ENCODE assay signal across 1 cellular context in genomic region chr1:206479164-206480125, GRCh38.
TF ChIP-seq lines count a peak whose summit lies in the region.

No MANE protein-coding gene starts in this region.

TF ChIP-seq in HepG2, 621 proteins besides CTCF, POLR2A, EP300 and RAD21 (continued from another document):
- TF ChIP-seq RARG (CRISPR knock-in tag; IDR thresholded peaks at IDR 0.05; ENCODE audit: low read depth) (no peak), STAG1 (CRISPR knock-in tag; IDR thresholded peaks at IDR 0.05) (peak; percentile 71), ZNF678 (CRISPR knock-in tag; IDR thresholded peaks at IDR 0.05) (no peak), XRCC5 (optimal IDR thresholded peaks at IDR 0.05; ENCODE audit: low read length) (peak; percentile 29), MYPOP (CRISPR knock-in tag; IDR thresholded peaks at IDR 0.05) (no peak), ZNF383 (CRISPR knock-in tag; IDR thresholded peaks at IDR 0.05; ENCODE audit: borderline replicate concordance) (no peak), HINFP (CRISPR knock-in tag; IDR thresholded peaks at IDR 0.05; ENCODE audit: low read depth) (no peak), ZNF503 (CRISPR knock-in tag; IDR thresholded peaks at IDR 0.05) (no peak), SIX4 (CRISPR knock-in tag; IDR thresholded peaks at IDR 0.05) (no peak), PREB (CRISPR knock-in tag; IDR thresholded peaks at IDR 0.05) (no peak), ZNF296 (CRISPR knock-in tag; conservative IDR thresholded peaks at IDR 0.05) (no peak), NR2F1 (CRISPR knock-in tag; IDR thresholded peaks at IDR 0.05) (no peak), TERF1 (CRISPR knock-in tag; IDR thresholded peaks at IDR 0.05) (no peak), ZMAT3 (CRISPR knock-in tag; conservative IDR thresholded peaks at IDR 0.05) (no peak), TEAD3 (CRISPR knock-in tag; optimal IDR thresholded peaks at IDR 0.05; ENCODE audit: borderline replicate concordance) (no peak), ZNF18 (CRISPR knock-in tag; IDR thresholded peaks at IDR 0.05; ENCODE audit: insufficient replicate concordance) (no peak)
